ENCODE assay signal across 13 cellular contexts in the genomic region with DNA sequence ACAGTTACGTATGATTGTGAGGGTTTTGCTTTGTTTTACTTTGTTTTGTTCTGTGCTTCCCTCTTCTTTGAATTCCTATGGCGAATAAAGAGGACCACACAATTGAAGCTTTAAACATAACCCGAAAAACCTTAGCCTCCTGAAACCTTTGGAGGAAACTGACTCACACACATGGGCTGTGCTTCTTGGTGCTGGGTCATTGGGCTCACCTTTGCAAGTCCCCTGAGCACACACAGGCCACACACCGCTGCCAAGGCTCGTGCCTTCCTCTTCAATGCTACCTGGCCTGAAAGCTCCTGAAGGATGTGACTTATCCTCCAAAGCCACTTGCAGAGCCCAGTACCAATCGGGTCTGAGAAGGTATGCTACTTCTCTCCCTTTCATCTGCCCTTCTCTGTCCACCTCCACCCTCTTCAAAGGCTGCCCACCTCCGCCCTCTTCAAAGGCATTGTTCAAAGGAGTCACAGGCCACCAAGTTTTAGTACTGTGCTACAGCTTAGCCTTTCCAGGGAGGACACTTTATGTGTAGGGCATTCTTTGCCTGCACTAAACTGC.
DNase-seq lines count a peak whose midpoint lies in the region; ATAC-seq and TF ChIP-seq lines count a peak whose summit lies in the region.
"Had no signal": no experiment of that assay in that cellular context is flagged by ENCODE, and none has a peak within 500 bp of the region (broad histone marks: within the 10 kb centered on the region; RNA-seq: fewer than 3 reads in every experiment).

No MANE protein-coding gene starts in this region.

- no peaks in the 10 kb centered on the region for H3K27me3 ChIP-seq in CD8-positive, alpha-beta T cell (ENCODE audit: insufficient read depth, low read length)
- no peaks in the 10 kb centered on the region for H3K27me3 ChIP-seq in esophagus muscularis mucosa
- H3K27me3 ChIP-seq in rectal smooth muscle tissue (ENCODE audit: control insufficient read depth, insufficient read depth, low read length): no peaks in the 10 kb centered on the region

- H3K36me3 Mint-ChIP-seq in CD8-positive, alpha-beta T cell: peaks cover 28% of the 10 kb centered on the region

- H3K9me3 Mint-ChIP-seq in CD8-positive, alpha-beta T cell: no peaks in the 10 kb centered on the region

- H3K36me3 ChIP-seq in CD8-positive, alpha-beta T cell (ENCODE audit: insufficient read depth, low read length): no peaks in the 10 kb centered on the region
- H3K36me3 ChIP-seq in esophagus muscularis mucosa: no peaks in the 10 kb centered on the region
- H3K36me3 ChIP-seq in rectal smooth muscle tissue (ENCODE audit: control insufficient read depth, insufficient read depth, low read length): no peaks in the 10 kb centered on the region
- H3K36me3 ChIP-seq in mucosa of descending colon (ENCODE audit: low read depth): no peaks in the 10 kb centered on the region

- CTCF ChIA-PET in CD8-positive, alpha-beta T cell (lab: Charles Lee): no interaction called here

- peaks cover 73% of the 10 kb centered on the region for H3K4me1 Mint-ChIP-seq in CD8-positive, alpha-beta T cell (ENCODE audit: low read depth)

- H3K9me3 ChIP-seq in CD8-positive, alpha-beta T cell (ENCODE audit: low read length): no peaks in the 10 kb centered on the region
- H3K9me3 ChIP-seq in esophagus muscularis mucosa (no peaks in the 10 kb centered on the region), mucosa of descending colon (no peaks in the 10 kb centered on the region)

- H3K4me1 ChIP-seq in CD8-positive, alpha-beta T cell (ENCODE audit: insufficient read depth, low read length): peaks cover 33% of the 10 kb centered on the region
- peaks cover 42 to 69% (median 55%) of the 10 kb centered on the region in 4 donors for H3K4me1 ChIP-seq in esophagus muscularis mucosa
- peaks cover 32% of the 10 kb centered on the region for H3K4me1 ChIP-seq in rectal smooth muscle tissue (ENCODE audit: control insufficient read depth, insufficient read depth, low read length)
- peaks cover 16% of the 10 kb centered on the region for H3K4me1 ChIP-seq in mucosa of descending colon (ENCODE audit: low read depth)

- no peak overlapping the region for H3K4me3 Mint-ChIP-seq in CD8-positive, alpha-beta T cell

- no peak for ATAC-seq in CD8-positive, alpha-beta T cell
- ATAC-seq in mucosa of descending colon: no peak

- no peak for DNase-seq in CD8-positive, alpha-beta T cell
- DNase-seq in NB4 (ENCODE audit: low read depth): peak; percentile 16
- DNase-seq in esophagus muscularis mucosa (ENCODE audit: extremely low spot score): no peak
- DNase-seq in GM10266 (ENCODE audit: extremely low spot score): no peak
- no peak for DNase-seq in glomerular visceral epithelial cell (ENCODE audit: extremely low spot score)
- DNase-seq in mucosa of descending colon: no peak
- no peak for DNase-seq in NCI-H82 treated with DMSO at 0.1 percent for 48 hours (lab: John Stamatoyannopoulos, UW; ENCODE audit: unreplicated experiment)
- DNase-seq: activated effector memory CD4-positive, alpha-beta T cell treated with anti-CD3 and anti-CD28 coated beads, Interleukin-2, amount 50 U/mL, for 16 hours; Calu3; effector memory CD4-positive, alpha-beta T cell; NCI-H187; posterior cingulate gyrus had no signal

- H3K27ac Mint-ChIP-seq in CD8-positive, alpha-beta T cell: peak overlapping the region; percentile 77

- intact Hi-C loops in CD8-positive, alpha-beta T cell (cut with DNase I, micrococcal nuclease): loop anchor here in 1 of 2 experiments (10.0 kb wide), 1 partner anchor 112 kb away; a partner anchor contains a TSS
- intact Hi-C loops in esophagus muscularis mucosa (cut with DNase I) (loop anchor here (10.0 kb wide), 1 partner anchor 612 kb away; no protein-coding TSS in a partner anchor), mucosa of descending colon (cut with DNase I, micrococcal nuclease) (no loop called here)

- no peak for TF ChIP-seq EP300 in esophagus muscularis mucosa (IDR thresholded peaks at IDR 0.05)

- TF ChIP-seq POLR2A in NB4 (IDR thresholded peaks at IDR 0.05; ENCODE audit: extremely low read depth, insufficient read length): no peak
- no peak for TF ChIP-seq POLR2A in esophagus muscularis mucosa (IDR thresholded peaks at IDR 0.05; ENCODE audit: low read depth)

- H3K4me3 ChIP-seq in CD8-positive, alpha-beta T cell (ENCODE audit: low read depth, low read length): no peak overlapping the region
- H3K4me3 ChIP-seq in NB4 (ENCODE audit: low read depth, low read length): no peak overlapping the region
- H3K4me3 ChIP-seq in esophagus muscularis mucosa: no peak overlapping the region
- H3K4me3 ChIP-seq in rectal smooth muscle tissue (ENCODE audit: low read length): no peak overlapping the region
- no peak overlapping the region for H3K4me3 ChIP-seq in mucosa of descending colon

- H3K27ac ChIP-seq in CD8-positive, alpha-beta T cell (ENCODE audit: low read depth, low read length): no peak overlapping the region
- H3K27ac ChIP-seq in esophagus muscularis mucosa (replicated peaks in 1 of 4) (peak overlapping the region; percentile 77 to 91 (median 86)), rectal smooth muscle tissue (ENCODE audit: low read depth, low read length) (peak overlapping the region; percentile 81)

- H3K9ac ChIP-seq in rectal smooth muscle tissue (ENCODE audit: low read length): no peak overlapping the region

- WGBS in esophagus muscularis mucosa: 89% methylated on average over 7 of the region's 7 CpGs

- POLR2A ChIA-PET in CD8-positive, alpha-beta T cell (lab: Charles Lee): no interaction called here

- H3K27me3 Mint-ChIP-seq in CD8-positive, alpha-beta T cell (ENCODE audit: low read depth): no peaks in the 10 kb centered on the region

- TF ChIP-seq CTCF in CD8-positive, alpha-beta T cell (IDR thresholded peaks at IDR 0.05): no peak
- TF ChIP-seq CTCF in NB4 (IDR thresholded peaks at IDR 0.05; ENCODE audit: low read depth, low read length) (no peak), esophagus muscularis mucosa (IDR thresholded peaks at IDR 0.05) (no peak), GM10266 (IDR thresholded peaks at IDR 0.05; ENCODE audit: control insufficient read depth, insufficient read depth, low read depth, missing control alignments) (no peak), mucosa of descending colon (IDR thresholded peaks at IDR 0.05) (no peak)
